Comparison of ENCODE assay signal across 14 cellular contexts in the genomic region with DNA sequence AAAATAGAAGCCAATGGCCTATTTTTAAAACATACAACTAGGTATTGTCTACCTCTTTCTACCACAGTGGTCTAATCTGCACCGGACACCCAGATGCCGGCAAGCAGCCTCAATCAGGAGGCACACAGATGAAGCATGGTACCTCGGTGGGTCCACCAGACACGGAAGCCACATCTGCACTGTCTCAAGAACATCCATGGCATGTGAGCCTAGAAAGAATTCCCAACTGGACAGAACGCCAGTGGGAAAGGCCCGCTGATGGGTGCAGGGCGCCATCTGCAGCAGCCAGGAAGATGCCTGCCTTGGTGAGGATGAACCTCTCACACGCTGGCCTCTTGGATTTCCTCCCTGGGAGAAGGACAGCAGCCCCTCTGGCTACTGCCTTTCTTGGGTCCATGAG.
DNase-seq lines count a peak whose midpoint lies in the region; ATAC-seq and TF ChIP-seq lines count a peak whose summit lies in the region.
"Had no signal": no experiment of that assay in that cellular context is flagged by ENCODE, and none has a peak within 500 bp of the region (broad histone marks: within the 10 kb centered on the region; RNA-seq: fewer than 3 reads in every experiment).

No MANE protein-coding gene starts in this region.

- H3K36me3 Mint-ChIP-seq in T-helper 1 cell treated with Interleukin-12 subunit alpha and Interleukin-12 subunit beta and Interleukin-4 antibody, amounts not matched to agents 30 μg/mL and 1 μg/mL, for 36 hours (ENCODE audit: low read depth) = peaks cover 21% of the 10 kb centered on the region

- peak overlapping the region; percentile 64 for H3K27ac ChIP-seq in brain microvascular endothelial cell
- peak overlapping the region; percentile 86 for H3K27ac ChIP-seq in muscle layer of duodenum (ENCODE audit: low read length)
- peak overlapping the region; percentile 87 to 98 for H3K27ac ChIP-seq in tibial artery
- H3K27ac ChIP-seq: 22Rv1 had no signal

- H3K4me1 Mint-ChIP-seq in T-helper 1 cell treated with Interleukin-12 subunit alpha and Interleukin-12 subunit beta and Interleukin-4 antibody, amounts not matched to agents 30 μg/mL and 1 μg/mL, for 36 hours (ENCODE audit: low read depth) = peaks cover 69% of the 10 kb centered on the region

- H3K4me3 Mint-ChIP-seq in T-helper 1 cell treated with Interleukin-12 subunit alpha and Interleukin-12 subunit beta and Interleukin-4 antibody, amounts not matched to agents 30 μg/mL and 1 μg/mL, for 36 hours = no peak overlapping the region

- DNase-seq in T-helper 1 cell (no peak), brain microvascular endothelial cell (no peak), tibial artery (no peak), SHP77 (lab: John Stamatoyannopoulos, UW) (no peak), iPS-NIHi11 (ENCODE audit: low spot score) (no peak)
- DNase-seq: activated CD4-positive, alpha-beta T cell treated with anti-CD3 and anti-CD28 coated beads, Interleukin-2, amount 50 U/mL, for 48 hours; activated effector memory CD4-positive, alpha-beta T cell treated with Interleukin-2 at 50 U/mL for 16 hours; NCI-H1436 treated with DMSO at 0.1 percent for 48 hours; NCI-H510A had no signal

- TF ChIP-seq CTCF in brain microvascular endothelial cell (IDR thresholded peaks at IDR 0.05; ENCODE audit: low read depth, low read length, missing control alignments) = no peak
- no peak for TF ChIP-seq CTCF in tibial artery (IDR thresholded peaks at IDR 0.05)

- H3K4me3 ChIP-seq in brain microvascular endothelial cell (ENCODE audit: low read depth, low read length) (no peak overlapping the region), muscle layer of duodenum (ENCODE audit: low read depth in 1 of 2, low read length in 2 of 2) (no peak overlapping the region), tibial artery (no peak overlapping the region)
- H3K4me3 ChIP-seq: K562 had no signal

- H3K4me1 ChIP-seq in muscle layer of duodenum (ENCODE audit: control insufficient read depth in 1 of 2, insufficient read depth in 2 of 2, low read length in 2 of 2) (peaks cover 45 to 64% of the 10 kb centered on the region in 2 donors), tibial artery (peaks cover 20 to 100% (median 82%) of the 10 kb centered on the region in 4 donors)

- peak overlapping the region; percentile 91 for H3K27ac Mint-ChIP-seq in T-helper 1 cell treated with Interleukin-12 subunit alpha and Interleukin-12 subunit beta and Interleukin-4 antibody, amounts not matched to agents 30 μg/mL and 1 μg/mL, for 36 hours

- no peaks in the 10 kb centered on the region for H3K9me3 ChIP-seq in muscle layer of duodenum (ENCODE audit: control insufficient read depth in 1 of 2, low read length in 2 of 2)
- H3K9me3 ChIP-seq in tibial artery = no peaks in the 10 kb centered on the region

- H3K36me3 ChIP-seq in brain microvascular endothelial cell (replicated peaks) (peaks cover 5% of the 10 kb centered on the region), muscle layer of duodenum (ENCODE audit: control insufficient read depth in 1 of 2, insufficient read depth in 2 of 2, low read length in 2 of 2) (peaks cover 0 to 6% of the 10 kb centered on the region in 2 donors), tibial artery (peaks cover 4 to 12% (median 8%) of the 10 kb centered on the region in 3 donors)

- ATAC-seq in GM21526 (IDR thresholded peaks at IDR 0.05; ENCODE audit: low FRiP score, unreplicated experiment) = no peak
- ATAC-seq: K562 had no signal

- H3K27me3 Mint-ChIP-seq in T-helper 1 cell treated with Interleukin-12 subunit alpha and Interleukin-12 subunit beta and Interleukin-4 antibody, amounts not matched to agents 30 μg/mL and 1 μg/mL, for 36 hours (ENCODE audit: low read depth) = no peaks in the 10 kb centered on the region

- H3K9me3 Mint-ChIP-seq in T-helper 1 cell treated with Interleukin-12 subunit alpha and Interleukin-12 subunit beta and Interleukin-4 antibody, amounts not matched to agents 30 μg/mL and 1 μg/mL, for 36 hours = no peaks in the 10 kb centered on the region

- in situ Hi-C loops in brain microvascular endothelial cell (cut with HindIII; ENCODE audit: low pct_ligation_motif_present, low sequenced_read_pairs) = loop anchor here (25.0 kb wide), 1 partner anchor 208 kb away; no protein-coding TSS in a partner anchor

- intact Hi-C loops in tibial artery (cut with DNase I; ENCODE audit: low total_unique reads) = loop anchor here (10.0 kb wide), 1 partner anchor 55 kb away; no protein-coding TSS in a partner anchor

- H3K27me3 ChIP-seq in brain microvascular endothelial cell (replicated peaks) (no peaks in the 10 kb centered on the region), muscle layer of duodenum (ENCODE audit: low read depth, low read length) (no peaks in the 10 kb centered on the region), tibial artery (no peaks in the 10 kb centered on the region)
